ENCODE assay signal across 19 cellular contexts in the genomic region with DNA sequence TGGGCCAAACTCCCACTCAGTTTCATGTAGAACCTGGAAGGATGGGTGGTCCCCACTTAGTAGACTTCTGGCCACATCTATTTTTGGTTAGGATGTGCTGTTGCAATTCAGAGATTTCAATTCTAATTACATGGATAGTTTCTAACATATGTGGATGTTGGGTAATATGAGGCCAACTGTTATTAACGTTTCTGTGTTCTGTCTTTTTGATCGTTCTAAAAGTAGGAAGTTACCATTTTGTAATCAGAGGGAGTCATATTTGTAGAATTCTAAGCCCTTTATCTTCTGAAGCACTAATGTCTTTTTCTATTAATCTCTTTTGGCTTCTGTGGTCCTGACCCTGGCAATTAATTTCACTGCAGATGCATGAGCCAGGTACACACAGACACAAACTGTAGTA.
"Had no signal": no experiment of that assay in that cellular context is flagged by ENCODE, and none has a peak within 500 bp of the region (broad histone marks: within the 10 kb centered on the region; RNA-seq: fewer than 3 reads in every experiment).

No MANE protein-coding gene starts in this region.

- DNase-seq: activated CD4-positive, alpha-beta T cell treated with anti-CD3 and anti-CD28 coated beads for 4 hours; activated naive CD8-positive, alpha-beta T cell treated with anti-CD3 and anti-CD28 coated beads for 36 hours; anterior cingulate cortex; brain microvascular endothelial cell; esophagus squamous epithelium; glutamatergic neuron; hypothalamus; kidney; left ventricle myocardium inferior; mucosa of descending colon; naive thymus-derived CD4-positive, alpha-beta T cell; retina; stimulated activated CD4-positive, alpha-beta T cell treated with anti-CD3 and anti-CD28 coated beads, Interleukin-4, amount 100 ng/mL, for 1 hour; stimulated activated naive B cell treated with anti-CD40 and anti-IgM and Interleukin-4, amounts not matched to agents 10 μg/mL and 1 μg/mL and 100 μg/mL, for 72 hours; thyroid gland had no signal

- H3K9me3 Mint-ChIP-seq: central memory CD8-positive, alpha-beta T cell; memory B cell; WTC11 had no signal

- H3K27me3 Mint-ChIP-seq: activated naive CD8-positive, alpha-beta T cell treated with anti-CD3 and anti-CD28 coated beads for 36 hours; memory B cell; stimulated activated naive B cell treated with anti-CD40 and anti-IgM and Interleukin-4, amounts not matched to agents 10 μg/mL and 1 μg/mL and 100 μg/mL, for 72 hours had no signal

- H3K36me3 Mint-ChIP-seq: stimulated activated naive B cell treated with anti-CD40 and anti-IgM and Interleukin-4, amounts not matched to agents 10 μg/mL and 1 μg/mL and 100 μg/mL, for 72 hours; WTC11 had no signal

- ATAC-seq: foreskin keratinocyte; mucosa of descending colon; naive thymus-derived CD4-positive, alpha-beta T cell; stimulated activated naive B cell treated with anti-CD40 and anti-IgM and Interleukin-4, amounts not matched to agents 10 μg/mL and 1 μg/mL and 100 μg/mL, for 72 hours; WTC11 had no signal

- H3K27ac Mint-ChIP-seq: activated naive CD8-positive, alpha-beta T cell treated with anti-CD3 and anti-CD28 coated beads for 36 hours; memory B cell; naive thymus-derived CD4-positive, alpha-beta T cell; stimulated activated naive B cell treated with anti-CD40 and anti-IgM and Interleukin-4, amounts not matched to agents 10 μg/mL and 1 μg/mL and 100 μg/mL, for 72 hours; WTC11 had no signal

- H3K4me3 Mint-ChIP-seq: activated naive CD8-positive, alpha-beta T cell treated with anti-CD3 and anti-CD28 coated beads for 36 hours; central memory CD8-positive, alpha-beta T cell; memory B cell; naive thymus-derived CD4-positive, alpha-beta T cell; stimulated activated naive B cell treated with anti-CD40 and anti-IgM and Interleukin-4, amounts not matched to agents 10 μg/mL and 1 μg/mL and 100 μg/mL, for 72 hours; WTC11 had no signal
